Comparison of ENCODE assay signal across 14 cellular contexts in genomic region chr1:52209429-52209828, GRCh38.
DNase-seq lines count a peak whose midpoint lies in the region; ATAC-seq and TF ChIP-seq lines count a peak whose summit lies in the region.
"Had no signal": no experiment of that assay in that cellular context is flagged by ENCODE, and none has a peak within 500 bp of the region (broad histone marks: within the 10 kb centered on the region; RNA-seq: fewer than 3 reads in every experiment).

No MANE protein-coding gene starts in this region.

- H3K4me1 Mint-ChIP-seq in MCF 10A (ENCODE audit: insufficient read depth, unreplicated experiment) (peaks cover 14% of the 10 kb centered on the region), osteocyte (ENCODE audit: unreplicated experiment) (no peaks in the 10 kb centered on the region)
- peaks cover 19% of the 10 kb centered on the region for H3K4me1 Mint-ChIP-seq in activated T-helper 17 cell treated with anti-CD3 and anti-CD28 coated beads, Interleukin-2, amount 50 U/mL, for 72 hours

- no peak overlapping the region for H3K27ac ChIP-seq in breast epithelium
- peak overlapping the region; percentile 98 for H3K27ac ChIP-seq in epithelial cell of prostate
- H3K27ac ChIP-seq: A549, C4-2B had no signal

- CTCF ChIA-PET in MCF 10A (lab: Yijun Ruan, JAX) (no interaction called here), HEK293T (lab: Yijun Ruan, JAX) (interaction anchor here (0.6 kb wide), 1 partner anchor 114 kb away, joined by 5 read pairs; no protein-coding TSS in a partner anchor)

- no peak overlapping the region for H3K4me3 ChIP-seq in breast epithelium
- H3K4me3 ChIP-seq: A549, HAP-1 had no signal

- H3K4me1 ChIP-seq in breast epithelium: no peaks in the 10 kb centered on the region
- H3K4me1 ChIP-seq: A549, BE2C, HAP-1 had no signal

- H3K36me3 Mint-ChIP-seq in MCF 10A (ENCODE audit: insufficient read depth, unreplicated experiment) (peaks cover 9% of the 10 kb centered on the region), osteocyte (ENCODE audit: unreplicated experiment) (peaks cover 3% of the 10 kb centered on the region)
- H3K36me3 Mint-ChIP-seq in activated T-helper 17 cell treated with anti-CD3 and anti-CD28 coated beads, Interleukin-2, amount 50 U/mL, for 72 hours (ENCODE audit: low read depth): no peaks in the 10 kb centered on the region

- H3K9me3 ChIP-seq in breast epithelium: no peaks in the 10 kb centered on the region
- H3K9me3 ChIP-seq: A549, BE2C, HAP-1 had no signal

- DNase-seq in MCF 10A (ENCODE audit: unreplicated experiment) (peak; percentile 14), breast epithelium (ENCODE audit: low spot score in 2 of 2) (no peak), epithelial cell of prostate (ENCODE audit: low read depth, low spot score) (peak; percentile 89), osteocyte (ENCODE audit: extremely low spot score, unreplicated experiment) (no peak), HEK293T (ENCODE audit: extremely low spot score) (no peak), glomerular visceral epithelial cell (ENCODE audit: extremely low spot score) (no peak)
- DNase-seq: BE2C; CD4-positive, alpha-beta memory T cell; DMS79; HFFc6 had no signal

- H3K4me3 Mint-ChIP-seq in MCF 10A (ENCODE audit: unreplicated experiment) (no peak overlapping the region), osteocyte (ENCODE audit: unreplicated experiment) (no peak overlapping the region)
- H3K4me3 Mint-ChIP-seq in activated T-helper 17 cell treated with anti-CD3 and anti-CD28 coated beads, Interleukin-2, amount 50 U/mL, for 72 hours: peak overlapping the region; percentile 9
- H3K4me3 Mint-ChIP-seq: CD4-positive, alpha-beta memory T cell; HFFc6 had no signal

- H3K27me3 Mint-ChIP-seq in MCF 10A (ENCODE audit: insufficient read depth, unreplicated experiment) (no peaks in the 10 kb centered on the region), osteocyte (ENCODE audit: unreplicated experiment) (no peaks in the 10 kb centered on the region)
- no peaks in the 10 kb centered on the region for H3K27me3 Mint-ChIP-seq in activated T-helper 17 cell treated with anti-CD3 and anti-CD28 coated beads, Interleukin-2, amount 50 U/mL, for 72 hours

- ATAC-seq in activated T-helper 17 cell treated with anti-CD3 and anti-CD28 coated beads, Interleukin-2, amount 50 U/mL, for 72 hours (replicated peaks): peak; percentile 53
- ATAC-seq: A549 had no signal

- no peak for TF ChIP-seq POLR2A in breast epithelium (IDR thresholded peaks at IDR 0.05)

- H3K27me3 ChIP-seq in breast epithelium: no peaks in the 10 kb centered on the region
- H3K27me3 ChIP-seq: BE2C had no signal

- intact Hi-C loops in MCF 10A (cut with micrococcal nuclease): no loop called here
- intact Hi-C loops in breast epithelium (cut with DNase I; ENCODE audit: low total_unique reads): no loop called here

- no peaks in the 10 kb centered on the region for H3K36me3 ChIP-seq in breast epithelium
- H3K36me3 ChIP-seq: BE2C, HAP-1 had no signal

- TF ChIP-seq CTCF in MCF 10A (IDR thresholded peaks at IDR 0.05; ENCODE audit: unreplicated experiment) (no peak), breast epithelium (IDR thresholded peaks at IDR 0.05) (no peak), osteocyte (IDR thresholded peaks at IDR 0.05) (no peak)

- no TSS peak for BruUV-seq in MCF 10A (replicated peaks; lab: Mats Ljungman, UMichigan)

- POLR2A ChIA-PET in MCF 10A (lab: Yijun Ruan, JAX): interaction anchor here (1.2 kb wide), 1 partner anchor 9 kb away, joined by 3 read pairs; no protein-coding TSS in a partner anchor
- POLR2A ChIA-PET in HEK293T (lab: Yijun Ruan, JAX): no interaction called here

- H3K9me3 Mint-ChIP-seq in MCF 10A (ENCODE audit: unreplicated experiment): no peaks in the 10 kb centered on the region
- no peaks in the 10 kb centered on the region for H3K9me3 Mint-ChIP-seq in activated T-helper 17 cell treated with anti-CD3 and anti-CD28 coated beads, Interleukin-2, amount 50 U/mL, for 72 hours
- peaks cover 6% of the 10 kb centered on the region for H3K9me3 Mint-ChIP-seq in osteocyte (ENCODE audit: unreplicated experiment)
- H3K9me3 Mint-ChIP-seq: HFFc6 had no signal

- H3K27ac Mint-ChIP-seq in MCF 10A (ENCODE audit: low read depth, unreplicated experiment): peak overlapping the region; percentile 25
- H3K27ac Mint-ChIP-seq in activated T-helper 17 cell treated with anti-CD3 and anti-CD28 coated beads, Interleukin-2, amount 50 U/mL, for 72 hours: peak overlapping the region; percentile 67
- no peak overlapping the region for H3K27ac Mint-ChIP-seq in osteocyte (ENCODE audit: unreplicated experiment)
- H3K27ac Mint-ChIP-seq: HFFc6 had no signal

TF ChIP-seq in HEK293T, 16 proteins besides CTCF, POLR2A, EP300 and RAD21:
- TF ChIP-seq LEF1 (IDR thresholded peaks at IDR 0.05; ENCODE audit: borderline replicate concordance) (no peak), L3MBTL2 (conservative IDR thresholded peaks at IDR 0.05) (no peak)

Comparison
In these comparisons a context has a peak if more than half of its experiments do, and no peak if none do; other contexts are left out.
1. DNase-seq: peak in MCF 10A (single experiment) and epithelial cell of prostate (single experiment); none in breast epithelium (0 of 2), osteocyte (single experiment), HEK293T (single experiment) and glomerular visceral epithelial cell (single experiment).